8 cellular contexts compared by ENCODE assay signal in the genomic region with DNA sequence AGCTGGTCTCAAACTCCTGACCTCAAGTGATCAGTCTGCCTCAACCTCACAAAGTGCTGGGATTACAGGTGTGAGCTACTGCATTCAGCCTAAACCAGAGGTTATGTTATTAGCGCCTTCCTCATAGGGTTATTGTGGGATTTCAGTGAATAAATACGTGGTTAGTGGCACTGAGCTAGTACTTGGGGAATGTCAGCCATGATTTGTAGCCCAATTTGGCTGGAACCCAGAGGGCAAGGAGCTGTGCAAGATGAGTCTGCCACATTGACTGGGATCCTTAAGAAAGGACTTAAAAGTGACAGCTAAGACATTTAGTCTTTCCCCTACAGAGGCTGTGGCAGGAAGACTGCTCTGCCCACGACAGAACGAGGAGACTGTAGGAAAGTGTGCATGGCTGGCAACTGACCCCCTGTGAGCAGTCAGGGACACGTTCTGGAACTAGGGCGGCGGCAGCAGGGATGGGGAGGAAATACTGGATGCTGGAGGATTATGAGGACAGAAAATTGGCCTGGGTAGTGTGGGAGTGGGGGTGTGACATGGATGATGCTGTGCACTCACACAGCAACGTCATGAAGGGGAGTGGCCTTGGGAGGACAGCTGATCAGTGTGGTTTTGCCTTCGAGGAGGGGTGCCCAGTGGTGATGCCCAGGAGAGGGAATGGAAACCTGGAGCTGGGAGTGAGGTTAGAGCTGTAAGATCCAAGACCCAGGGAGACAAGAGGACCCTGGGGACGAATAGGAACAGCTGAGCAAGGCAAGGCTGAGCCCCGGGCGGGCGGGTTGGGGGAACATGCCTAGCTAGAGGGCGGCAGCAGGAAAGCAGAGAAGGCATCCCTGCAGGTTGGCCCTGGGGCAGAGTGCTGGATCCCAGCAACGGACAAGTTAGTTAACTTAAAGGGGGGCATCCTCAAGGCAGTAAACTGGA. TPM values are rescaled to one million over a fixed set of nuclear protein-coding genes. Genes with fewer than 3 reads are reported as not detected.
DNase-seq lines count a peak whose midpoint lies in the region; ATAC-seq and TF ChIP-seq lines count a peak whose summit lies in the region.

No MANE protein-coding gene starts in this region.

- peaks cover 6% of the 10 kb centered on the region for H3K9me3 Mint-ChIP-seq in activated CD8-positive, alpha-beta T cell treated with anti-CD3 and anti-CD28 coated beads for 36 hours
- H3K9me3 Mint-ChIP-seq in endodermal cell = peaks cover 41% of the 10 kb centered on the region

- H3K79me1 ChIP-seq in mesendoderm (ENCODE audit: low read length) = no peaks in the 10 kb centered on the region

- CTCF ChIA-PET in A673 (lab: Charles Lee) = interaction anchor here (0.7 to 1.0 kb wide), 2 partner anchors 71 to 82 kb away, joined by 4 read pairs; no protein-coding TSS in a partner anchor
- CTCF ChIA-PET in activated CD8-positive, alpha-beta T cell treated with anti-CD3 and anti-CD28 coated beads for 36 hours (lab: Charles Lee) = interaction anchor here (1.1 to 2.2 kb wide), 7 partner anchors 19 to 82 kb away, joined by 3 to 11 read pairs (median 8); partner anchors contain the start of gene SLC16A5

- H3K4me3 ChIP-seq in A673 (ENCODE audit: low read depth, low read length, poor library complexity, severe bottlenecking) = peak overlapping the region; percentile 85
- peak overlapping the region; percentile 15; the same call in 1 of the 2 replicates for H3K4me3 ChIP-seq in H7 (ENCODE audit: insufficient read depth, low read depth, low read length)
- no peak overlapping the region for H3K4me3 ChIP-seq in endodermal cell (ENCODE audit: low read length)
- H3K4me3 ChIP-seq in mesendoderm (ENCODE audit: low read length) = no peak overlapping the region

- no peaks in the 10 kb centered on the region for H3K79me2 ChIP-seq in mesendoderm (ENCODE audit: control insufficient read depth, insufficient read depth, low read length)

- peaks cover 8% of the 10 kb centered on the region for H3K9me3 ChIP-seq in A673 (ENCODE audit: low read depth, low read length, poor library complexity, severe bottlenecking)
- peaks cover 24% of the 10 kb centered on the region for H3K9me3 ChIP-seq in endodermal cell (ENCODE audit: control insufficient read depth, low read length)

- H3K56ac ChIP-seq in mesendoderm (ENCODE audit: low read length) = no peak overlapping the region

- ATAC-seq in activated CD8-positive, alpha-beta T cell treated with anti-CD3 and anti-CD28 coated beads for 36 hours = peak; percentile 10
- ATAC-seq in HG02678 (IDR thresholded peaks at IDR 0.05; ENCODE audit: unreplicated experiment) = no peak

- H2BK5ac ChIP-seq in mesendoderm (ENCODE audit: low read length) = no peak overlapping the region

- peak; percentile 87 for DNase-seq in A673 (ENCODE audit: low spot score)
- peak; percentile 68 for DNase-seq in H7
- DNase-seq in NCI-H524 treated with DMSO at 0.1 percent for 48 hours (lab: John Stamatoyannopoulos, UW) = peak; percentile 72
- peak; percentile 77 for DNase-seq in activated CD8-positive, alpha-beta T cell treated with anti-CD3 and anti-CD28 coated beads for 36 hours
- peak; percentile 73 for DNase-seq in endodermal cell
- DNase-seq in mesendoderm = peak; percentile 53
- DNase-seq in stimulated activated CD8-positive, alpha-beta memory T cell treated with anti-CD3 and anti-CD28 coated beads, Interleukin-4, amount 100 ng/mL, for 48 hours = peak; percentile 78

- H4K5ac ChIP-seq in mesendoderm (ENCODE audit: low read length) = no peak overlapping the region

- intact Hi-C loops in A673 (cut with micrococcal nuclease; ENCODE audit: unreplicated experiment) = loop anchor here (2.0 to 10.0 kb wide), 4 partner anchors 19 to 373 kb away; partner anchors contain the start of genes GRB2, MRPL58 and NUP85
- intact Hi-C loops in activated CD8-positive, alpha-beta T cell treated with anti-CD3 and anti-CD28 coated beads for 36 hours (cut with micrococcal nuclease) = no loop called here

- H3K9ac ChIP-seq in endodermal cell (ENCODE audit: extremely low read depth, low read length, poor library complexity, severe bottlenecking) (no peak overlapping the region), mesendoderm (ENCODE audit: low read length) (no peak overlapping the region)

- no peak overlapping the region for H3K4ac ChIP-seq in mesendoderm (ENCODE audit: low read depth, low read length)

- H3K4me1 ChIP-seq in A673 (ENCODE audit: insufficient read depth, low read length, poor library complexity, severe bottlenecking) (peaks cover 18% of the 10 kb centered on the region), endodermal cell (ENCODE audit: control insufficient read depth, insufficient read depth, low read length) (no peaks in the 10 kb centered on the region), mesendoderm (ENCODE audit: control insufficient read depth, low read depth, low read length) (no peaks in the 10 kb centered on the region)

- TF ChIP-seq CTCF in A673 (conservative IDR thresholded peaks at IDR 0.05; ENCODE audit: low read depth, low read length) (no peak), endodermal cell (conservative IDR thresholded peaks at IDR 0.05) (no peak)
- TF ChIP-seq CTCF in activated CD8-positive, alpha-beta T cell treated with anti-CD3 and anti-CD28 coated beads for 36 hours (IDR thresholded peaks at IDR 0.05) = no peak

- POLR2A ChIA-PET in A673 (lab: Charles Lee; ENCODE audit: low non-redundant PET) = interaction anchor here (0.5 to 0.6 kb wide), 2 partner anchors 148 to 189 kb away, joined by 4 to 5 read pairs; no protein-coding TSS in a partner anchor
- POLR2A ChIA-PET in activated CD8-positive, alpha-beta T cell treated with anti-CD3 and anti-CD28 coated beads for 36 hours (lab: Charles Lee) = interaction anchor here (0.9 to 2.3 kb wide), 4 partner anchors 20 to 258 kb away, joined by 3 to 14 read pairs (median 4); partner anchors contain the start of genes ARMC7 and MRPL58

- H3K4me1 Mint-ChIP-seq in activated CD8-positive, alpha-beta T cell treated with anti-CD3 and anti-CD28 coated beads for 36 hours (ENCODE audit: low read depth) = peaks cover 38% of the 10 kb centered on the region
- peaks cover 3% of the 10 kb centered on the region for H3K4me1 Mint-ChIP-seq in endodermal cell

- H2BK15ac ChIP-seq in mesendoderm (replicated peaks; ENCODE audit: low read depth) = no peak overlapping the region

- no peak overlapping the region for H3K18ac ChIP-seq in mesendoderm (ENCODE audit: low read length)

- H3K4me3 Mint-ChIP-seq in activated CD8-positive, alpha-beta T cell treated with anti-CD3 and anti-CD28 coated beads for 36 hours = peak overlapping the region; percentile 96
- H3K4me3 Mint-ChIP-seq in endodermal cell = peak overlapping the region; percentile 97

- H3K27ac ChIP-seq in A673 (ENCODE audit: low read depth, low read length, poor library complexity, severe bottlenecking) (no peak overlapping the region), endodermal cell (ENCODE audit: low read depth, low read length) (no peak overlapping the region), mesendoderm (ENCODE audit: low read depth, low read length) (no peak overlapping the region)

- H3K27me3 ChIP-seq in A673 (replicated peaks; ENCODE audit: insufficient read depth, low read depth, low read length, poor library complexity) = no peaks in the 10 kb centered on the region
- no peaks in the 10 kb centered on the region for H3K27me3 ChIP-seq in H7 (ENCODE audit: control insufficient read depth, insufficient read depth, low read length)
- no peaks in the 10 kb centered on the region for H3K27me3 ChIP-seq in endodermal cell (ENCODE audit: control insufficient read depth, insufficient read depth, low read length, poor library complexity, severe bottlenecking)
- no peaks in the 10 kb centered on the region for H3K27me3 ChIP-seq in mesendoderm (ENCODE audit: insufficient read depth, low read length, poor library complexity)

- H3K23ac ChIP-seq in mesendoderm (ENCODE audit: low read length) = no peak overlapping the region

- H3K36me3 ChIP-seq in A673 (ENCODE audit: insufficient read depth, low read length, poor library complexity, severe bottlenecking) = no peaks in the 10 kb centered on the region
- H3K36me3 ChIP-seq in H7 (replicated peaks; ENCODE audit: control insufficient read depth, insufficient read depth, low read length) = no peaks in the 10 kb centered on the region
- H3K36me3 ChIP-seq in endodermal cell (ENCODE audit: control insufficient read depth, insufficient read depth, low read length) = no peaks in the 10 kb centered on the region
- H3K36me3 ChIP-seq in mesendoderm (ENCODE audit: control insufficient read depth, insufficient read depth, low read length) = no peaks in the 10 kb centered on the region

- H3K36me3 Mint-ChIP-seq in activated CD8-positive, alpha-beta T cell treated with anti-CD3 and anti-CD28 coated beads for 36 hours (ENCODE audit: low read depth) = peaks cover 2% of the 10 kb centered on the region
- peaks cover 8% of the 10 kb centered on the region for H3K36me3 Mint-ChIP-seq in endodermal cell (ENCODE audit: low read depth)

- 65 to 77% methylated on average over 11 to 15 of the region's 15 CpGs for WGBS in endodermal cell (ENCODE audit: insufficient coverage in 1 of 2, insufficient read length in 1 of 2), 2 experiments
- WGBS in mesendoderm (ENCODE audit: extremely low coverage, insufficient coverage, low lambda C conversion rate) = no CpG with 5 or more reads among the region's 15 CpGs

- H2AK5ac ChIP-seq in mesendoderm (ENCODE audit: low read length) = no peak overlapping the region

- no peak overlapping the region for H4K8ac ChIP-seq in mesendoderm (ENCODE audit: low read depth, low read length)

- no peak overlapping the region for H2BK120ac ChIP-seq in mesendoderm (ENCODE audit: low read depth, low read length)

- no peak overlapping the region for H3K4me2 ChIP-seq in mesendoderm (ENCODE audit: low read length)

- H3K27me3 Mint-ChIP-seq in activated CD8-positive, alpha-beta T cell treated with anti-CD3 and anti-CD28 coated beads for 36 hours = peaks cover 3% of the 10 kb centered on the region
- peaks cover 6% of the 10 kb centered on the region for H3K27me3 Mint-ChIP-seq in endodermal cell (ENCODE audit: insufficient read depth)

- peak overlapping the region; percentile 2 for H3K27ac Mint-ChIP-seq in activated CD8-positive, alpha-beta T cell treated with anti-CD3 and anti-CD28 coated beads for 36 hours
- H3K27ac Mint-ChIP-seq in endodermal cell = no peak overlapping the region

- no TSS peak for BruUV-seq in A673 (replicated peaks; lab: Mats Ljungman, UMichigan)

RNA-seq across cellular contexts. Expression of gene ATP5PD, which starts 14.5 kb away (rescaled TPM):
- total RNA-seq in A673 (2021) (291 and 311 TPM in 2 replicates), endodermal cell (100 to 1,000 TPM; 244 to 295 TPM)
- total RNA-seq in H7 (2014; rRNA removed; shearing (Covaris generic)) = 399 and 432 TPM in 2 replicates
- 100 to 1,000 TPM; 177 to 183 TPM for total RNA-seq in activated CD8-positive, alpha-beta T cell treated with anti-CD3 and anti-CD28 coated beads for 36 hours
- 203 TPM for polyA plus RNA-seq in endodermal cell (2013, experiment 1 of 2)
- 189 TPM for polyA plus RNA-seq in endodermal cell (2013, experiment 2 of 2)
- 592 TPM for polyA plus RNA-seq in mesendoderm (2013, experiment 1 of 2)
- 600 TPM for polyA plus RNA-seq in mesendoderm (2013, experiment 2 of 2)

RNA-seq across cellular contexts. Expression of gene KCTD2, which starts 14.8 kb away (rescaled TPM):
- total RNA-seq in A673 (2021) = 25.6 and 25.7 TPM in 2 replicates
- 34.9 and 41.0 TPM in 2 replicates for total RNA-seq in H7 (2014; rRNA removed; shearing (Covaris generic))
- total RNA-seq in activated CD8-positive, alpha-beta T cell treated with anti-CD3 and anti-CD28 coated beads for 36 hours = 10 to 100 TPM; 10.5 to 11.4 TPM
- 10 to 100 TPM; 27.7 to 32.8 TPM for total RNA-seq in endodermal cell
- 29.2 TPM for polyA plus RNA-seq in endodermal cell (2013, experiment 1 of 2)
- 25.5 TPM for polyA plus RNA-seq in endodermal cell (2013, experiment 2 of 2)
- 39.4 TPM for polyA plus RNA-seq in mesendoderm (2013, experiment 1 of 2)
- polyA plus RNA-seq in mesendoderm (2013, experiment 2 of 2) = 37.9 TPM

RNA-seq across cellular contexts. Expression of gene MRPL58, which starts 19.8 kb away (rescaled TPM):
- total RNA-seq in A673 (2021) (59.9 and 61.4 TPM in 2 replicates), endodermal cell (10 to 100 TPM; 29.7 to 30.1 TPM)
- total RNA-seq in H7 (2014; rRNA removed; shearing (Covaris generic)) = 62.0 and 68.4 TPM in 2 replicates
- 10 to 100 TPM; 53.6 to 62.4 TPM for total RNA-seq in activated CD8-positive, alpha-beta T cell treated with anti-CD3 and anti-CD28 coated beads for 36 hours
- polyA plus RNA-seq in endodermal cell (2013, experiment 1 of 2) = 41.9 TPM
- 36.4 TPM for polyA plus RNA-seq in endodermal cell (2013, experiment 2 of 2)
- 51.3 TPM for polyA plus RNA-seq in mesendoderm (2013, experiment 1 of 2)
- polyA plus RNA-seq in mesendoderm (2013, experiment 2 of 2) = 51.7 TPM

RNA-seq across cellular contexts. Expression of gene CDR2L, which starts 44.8 kb away (rescaled TPM):
- total RNA-seq in A673 (2021) = 5.8 and 7.6 TPM in 2 replicates
- 23.5 and 25.9 TPM in 2 replicates for total RNA-seq in H7 (2014; rRNA removed; shearing (Covaris generic))
- total RNA-seq in activated CD8-positive, alpha-beta T cell treated with anti-CD3 and anti-CD28 coated beads for 36 hours = under 1 TPM; 0.59 to 0.94 TPM
- total RNA-seq in endodermal cell = 10 to 100 TPM; 20.4 to 23.6 TPM
- 14.9 TPM for polyA plus RNA-seq in endodermal cell (2013, experiment 1 of 2)
- polyA plus RNA-seq in endodermal cell (2013, experiment 2 of 2) = 15.8 TPM
- polyA plus RNA-seq in mesendoderm (2013, experiment 1 of 2) = 32.5 TPM
- polyA plus RNA-seq in mesendoderm (2013, experiment 2 of 2) = 31.7 TPM

RNA-seq across cellular contexts. Expression of gene SLC16A5, which starts 55.5 kb away (rescaled TPM):
- 0.80 and 3.1 TPM in 2 replicates for total RNA-seq in A673 (2021)
- total RNA-seq in H7 (2014; rRNA removed; shearing (Covaris generic)) = 28.2 and 38.8 TPM in 2 replicates
- 1 to 10 TPM; 2.0 to 2.8 TPM for total RNA-seq in activated CD8-positive, alpha-beta T cell treated with anti-CD3 and anti-CD28 coated beads for 36 hours
- total RNA-seq in endodermal cell = 10 to 100 TPM; 28.8 to 54.0 TPM
- polyA plus RNA-seq in endodermal cell (2013, experiment 1 of 2) = 10.8 TPM
- polyA plus RNA-seq in endodermal cell (2013, experiment 2 of 2) = 7.6 TPM
- polyA plus RNA-seq in mesendoderm (2013, experiment 1 of 2) = 14.5 TPM
- 13.3 TPM for polyA plus RNA-seq in mesendoderm (2013, experiment 2 of 2)

Comparison
In these comparisons a context has a peak if more than half of its experiments do, and no peak if none do; other contexts are left out.
1. H3K4me3 ChIP-seq: peak in A673 (single experiment) and H7 (single experiment); none in endodermal cell (single experiment) and mesendoderm (single experiment).
2. Peak in every context shown above with its lines, with median percentiles within 50 percentile points of each other: DNase-seq.